Comparison of ENCODE assay signal across 14 cellular contexts in the genomic region with DNA sequence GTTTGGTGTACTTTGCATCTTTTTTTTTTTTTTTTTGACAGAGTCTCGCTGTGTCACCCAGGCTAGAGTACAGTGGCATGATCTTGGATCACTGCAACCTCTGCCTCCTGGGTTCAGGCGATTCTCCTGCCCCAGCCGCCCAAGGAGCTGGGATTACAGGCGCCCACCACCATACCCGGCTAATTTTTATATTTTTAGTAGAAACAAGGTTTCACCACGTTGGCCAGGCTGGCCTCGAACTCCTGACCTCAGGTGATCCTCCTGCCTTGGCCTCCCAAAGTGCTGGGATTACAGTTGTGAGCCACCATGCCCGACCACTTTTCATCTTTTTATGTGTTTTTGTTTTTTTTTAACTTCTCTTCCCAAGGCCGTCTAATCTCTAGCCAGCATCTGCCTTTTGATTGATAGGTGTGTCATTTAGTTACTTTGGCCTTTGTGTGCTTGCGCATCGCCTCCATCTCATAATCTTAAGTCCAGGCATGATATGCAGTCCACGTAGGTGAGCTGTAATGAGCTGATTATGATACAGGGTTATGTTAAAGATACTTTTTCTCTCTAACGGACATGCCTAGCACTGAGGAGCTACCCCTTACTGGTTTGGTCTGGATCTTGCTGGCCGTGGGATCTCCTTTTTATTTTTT. TPM values are rescaled to one million over a fixed set of nuclear protein-coding genes. Genes with fewer than 3 reads are reported as not detected.
"Had no signal": no experiment of that assay in that cellular context is flagged by ENCODE, and none has a peak within 500 bp of the region (broad histone marks: within the 10 kb centered on the region; RNA-seq: fewer than 3 reads in every experiment).

No MANE protein-coding gene starts in this region.

RNA-seq across cellular contexts. Expression of a gene that starts 15.0 kb away (rescaled TPM):
- total RNA-seq: endothelial cell of umbilical vein; glomerular endothelial cell; heart right ventricle; left ventricle myocardium superior; occipital lobe; T-helper 1 cell treated with Interleukin-12 subunit alpha and Interleukin-12 subunit beta and Interleukin-4 antibody, amounts not matched to agents 30 ng/mL and 1 ng/mL, for 36 hours; thyroid gland had no signal
- polyA plus RNA-seq: cardiac muscle cell, endothelial cell of umbilical vein had no signal

RNA-seq across cellular contexts. Expression of a gene that starts 35.0 kb away (rescaled TPM):
- total RNA-seq: cardiac muscle cell; endothelial cell of umbilical vein; glomerular endothelial cell; T-helper 1 cell treated with Interleukin-12 subunit alpha and Interleukin-12 subunit beta and Interleukin-4 antibody, amounts not matched to agents 30 ng/mL and 1 ng/mL, for 36 hours had no signal
- polyA plus RNA-seq: endothelial cell of umbilical vein had no signal

RNA-seq across cellular contexts. Expression of a gene that starts 35.5 kb away (rescaled TPM):
- total RNA-seq: aorta; cardiac muscle cell; endothelial cell of umbilical vein; esophagus mucosa; glomerular endothelial cell; heart right ventricle; left ventricle myocardium superior; mesothelial cell of epicardium; natural killer cell; occipital lobe; T-helper 1 cell treated with Interleukin-12 subunit alpha and Interleukin-12 subunit beta and Interleukin-4 antibody, amounts not matched to agents 30 ng/mL and 1 ng/mL, for 36 hours; thyroid gland; ureter had no signal
- polyA plus RNA-seq: cardiac muscle cell, endothelial cell of umbilical vein, heart right ventricle, stomach had no signal
